ENCODE assay signal across 18 cellular contexts in the genomic region with DNA sequence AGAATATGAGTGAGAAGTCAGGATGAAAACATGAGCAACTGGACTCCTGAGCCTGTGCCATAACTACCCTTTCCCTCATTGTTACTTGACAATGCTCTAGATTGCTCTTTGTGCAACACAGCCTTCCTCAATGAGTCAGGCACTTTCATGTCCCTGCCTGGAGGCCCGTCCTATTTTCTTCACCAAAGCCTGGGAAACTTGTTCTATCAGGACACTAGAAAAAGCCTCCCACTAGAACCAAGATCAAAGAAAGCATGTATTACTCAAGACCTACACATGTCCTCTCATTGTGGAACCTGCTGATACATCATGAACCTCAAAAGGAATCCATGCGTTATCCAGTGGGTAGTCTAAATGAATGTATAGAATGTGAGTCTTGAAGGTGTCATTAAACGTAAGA.
DNase-seq lines count a peak whose midpoint lies in the region; ATAC-seq and TF ChIP-seq lines count a peak whose summit lies in the region.
"Had no signal": no experiment of that assay in that cellular context is flagged by ENCODE, and none has a peak within 500 bp of the region (broad histone marks: within the 10 kb centered on the region; RNA-seq: fewer than 3 reads in every experiment).

No MANE protein-coding gene starts in this region.

- H2AK5ac ChIP-seq in IMR-90 (ENCODE audit: low read depth, low read length): no peak overlapping the region

- H2AK9ac ChIP-seq in IMR-90 (replicated peaks; ENCODE audit: low read depth, low read length, poor library complexity): no peak overlapping the region

- no peak for TF ChIP-seq CTCF in IMR-90 (conservative IDR thresholded peaks at IDR 0.05; ENCODE audit: low read depth, low read length)
- TF ChIP-seq CTCF in RWPE2 (IDR thresholded peaks at IDR 0.05; ENCODE audit: poor library complexity, severe bottlenecking): no peak
- TF ChIP-seq CTCF in epithelial cell of esophagus (IDR thresholded peaks at IDR 0.05; ENCODE audit: insufficient read depth, low read depth, low read length, missing control alignments): no peak
- TF ChIP-seq CTCF in foreskin keratinocyte (conservative IDR thresholded peaks at IDR 0.05): no peak

- H3K4me1 ChIP-seq in IMR-90 (ENCODE audit: control insufficient read depth, insufficient read depth, low read length) (no peaks in the 10 kb centered on the region), RWPE2 (ENCODE audit: insufficient read depth, poor library complexity, severe bottlenecking) (no peaks in the 10 kb centered on the region), foreskin keratinocyte (peaks cover 12% of the 10 kb centered on the region)
- H3K4me1 ChIP-seq: BE2C had no signal

- no peak overlapping the region for H3K23ac ChIP-seq in IMR-90 (ENCODE audit: low read depth, low read length)

- ATAC-seq in IMR-90 (ENCODE audit: low read depth) (no peak), RWPE2 (ENCODE audit: low read depth) (peak; percentile 52), foreskin keratinocyte (peak; percentile 97)

- H3K9me3 ChIP-seq in IMR-90 (ENCODE audit: control insufficient read depth, insufficient read depth, low read length) (no peaks in the 10 kb centered on the region), RWPE2 (ENCODE audit: severe bottlenecking) (no peaks in the 10 kb centered on the region)
- H3K9me3 ChIP-seq: BE2C had no signal

- TF ChIP-seq RAD21 in IMR-90 (IDR thresholded peaks at IDR 0.05; ENCODE audit: low read length): no peak

- H3K36me3 ChIP-seq in IMR-90 (ENCODE audit: control insufficient read depth, insufficient read depth, low read length) (no peaks in the 10 kb centered on the region), RWPE2 (ENCODE audit: low read depth) (no peaks in the 10 kb centered on the region)
- H3K36me3 ChIP-seq: BE2C had no signal

- 0 out of 3 replicates have a peak overlapping the region, but pooled peaks have one; percentile 0 for H2BK15ac ChIP-seq in IMR-90 (ENCODE audit: low read depth, low read length)

- no peak overlapping the region for H4K91ac ChIP-seq in IMR-90 (ENCODE audit: insufficient read depth, low read depth, low read length)

- no peaks in the 10 kb centered on the region for H4K20me1 ChIP-seq in IMR-90 (ENCODE audit: insufficient read depth, low read length)

- H3K27me3 ChIP-seq in IMR-90 (ENCODE audit: control insufficient read depth, insufficient read depth, low read length): no peaks in the 10 kb centered on the region
- peaks cover 13% of the 10 kb centered on the region for H3K27me3 ChIP-seq in RWPE2 (ENCODE audit: insufficient read depth, poor library complexity, severe bottlenecking)
- peaks cover 2% of the 10 kb centered on the region for H3K27me3 ChIP-seq in foreskin keratinocyte
- H3K27me3 ChIP-seq: BE2C had no signal

- dilution Hi-C loops in IMR-90 (cut with HindIII; ENCODE audit: low sequenced_read_pairs, unreplicated experiment): no loop called here

- intact Hi-C loops in IMR-90 (cut with micrococcal nuclease): no loop called here

- H4K8ac ChIP-seq in IMR-90 (ENCODE audit: low read depth in 2 of 2, low read length in 2 of 2): no peak overlapping the region

- no peak overlapping the region for H2AFZ ChIP-seq in IMR-90 (replicated peaks; ENCODE audit: low read length, poor library complexity)

- CTCF ChIA-PET in IMR-90 (lab: Yijun Ruan, JAX): interaction anchor here (0.9 kb wide), 1 partner anchor 88 kb away, joined by 4 read pairs; no protein-coding TSS in a partner anchor

- H3K4me3 ChIP-seq in IMR-90 (ENCODE audit: insufficient read depth, low read depth, low read length): no peak overlapping the region
- no peak overlapping the region for H3K4me3 ChIP-seq in RWPE2 (ENCODE audit: severe bottlenecking)
- H3K4me3 ChIP-seq in epithelial cell of esophagus (ENCODE audit: low read length): no peak overlapping the region

- H3K18ac ChIP-seq in IMR-90 (ENCODE audit: low read depth, low read length): no peak overlapping the region

- H3K4me2 ChIP-seq in IMR-90 (ENCODE audit: low read depth, low read length): no peak overlapping the region

- H4K5ac ChIP-seq in IMR-90 (ENCODE audit: low read depth, low read length): no peak overlapping the region

- H2BK20ac ChIP-seq in IMR-90 (ENCODE audit: low read depth, low read length): no peak overlapping the region

- WGBS in IMR-90 (ENCODE audit: extremely low coverage in 2 of 2, insufficient read length in 1 of 2), 2 experiments: no CpG with 5 or more reads among the region's 3 CpGs

- no peaks in the 10 kb centered on the region for H3K79me1 ChIP-seq in IMR-90 (ENCODE audit: low read depth in 1 of 2, low read length in 2 of 2)

- BruUV-seq in IMR-90 (replicated peaks; lab: Mats Ljungman, UMichigan): no TSS peak

- H2BK120ac ChIP-seq in IMR-90 (ENCODE audit: low read depth, low read length): no peak overlapping the region

- no peaks in the 10 kb centered on the region for H3K9me1 ChIP-seq in IMR-90 (ENCODE audit: insufficient read depth, low read length)

- no peak overlapping the region for H3K4ac ChIP-seq in IMR-90 (ENCODE audit: low read depth, low read length)

- in situ Hi-C loops in IMR-90 (cut with MboI; ENCODE audit: low sequenced_read_pairs): no loop called here

- POLR2A ChIA-PET in IMR-90 (lab: Charles Lee; ENCODE audit: unreplicated experiment): no interaction called here

- DNase-seq in IMR-90 (no peak), RWPE2 (ENCODE audit: low spot score) (no peak), epithelial cell of esophagus (ENCODE audit: low read depth) (peak; percentile 98), foreskin keratinocyte (peak; percentile 93 to 99), RPMI8226 (no peak), substantia nigra (lab: John Stamatoyannopoulos, UW) (no peak), HUDEP-2 (lab: John Stamatoyannopoulos, UW; ENCODE audit: unreplicated experiment in 76 of 76) (no peak)
- no peak for DNase-seq in activated CD8-positive, alpha-beta memory T cell treated with anti-CD3 and anti-CD28 coated beads for 24 hours
- DNase-seq: ACHN; BE2C; C1 segment of cervical spinal cord; CD4-positive, CD25-positive, alpha-beta regulatory T cell; CD8-positive, alpha-beta memory T cell; COR-L47; DMS 273 treated with DMSO at 0.1 percent for 48 hours; DMS79; GDM1; H9 had no signal

- H2BK5ac ChIP-seq in IMR-90 (ENCODE audit: low read depth, low read length, poor library complexity, severe bottlenecking): no peak overlapping the region

- no peak overlapping the region for H3K27ac ChIP-seq in IMR-90 (ENCODE audit: insufficient read depth, low read length)
- H3K27ac ChIP-seq in RWPE2 (ENCODE audit: poor library complexity, severe bottlenecking): no peak overlapping the region
- H3K27ac ChIP-seq in foreskin keratinocyte: no peak overlapping the region
- H3K27ac ChIP-seq in substantia nigra (ENCODE audit: low read depth, low read length, poor library complexity, severe bottlenecking): no peak overlapping the region

- H3K9ac ChIP-seq in IMR-90 (ENCODE audit: low read depth, low read length): no peak overlapping the region

- no peak overlapping the region for H3K56ac ChIP-seq in IMR-90 (ENCODE audit: extremely low read depth, insufficient read depth, low read length)

- no peak overlapping the region for H3K14ac ChIP-seq in IMR-90 (replicated peaks; ENCODE audit: low read depth, low read length)

- TF ChIP-seq POLR2A in IMR-90 (IDR thresholded peaks at IDR 0.05; ENCODE audit: low read depth, low read length): no peak

TF ChIP-seq in IMR-90, 13 proteins besides CTCF, POLR2A, EP300 and RAD21:
- TF ChIP-seq MAFK (IDR thresholded peaks at IDR 0.05; ENCODE audit: low read depth, low read length) (no peak), CEBPB (IDR thresholded peaks at IDR 0.05; ENCODE audit: low read depth, low read length) (no peak), RCOR1 (IDR thresholded peaks at IDR 0.05; ENCODE audit: insufficient replicate concordance, low read length) (no peak), FOS (IDR thresholded peaks at IDR 0.05; ENCODE audit: low read depth, low read length) (no peak), RFX5 (IDR thresholded peaks at IDR 0.05; ENCODE audit: low read depth, low read length) (no peak), MXI1 (IDR thresholded peaks at IDR 0.05; ENCODE audit: borderline replicate concordance, low read depth, low read length) (no peak), NFE2L2 (IDR thresholded peaks at IDR 0.05; ENCODE audit: low read depth, low read length) (no peak), CHD1 (IDR thresholded peaks at IDR 0.05; ENCODE audit: low read depth, low read length) (no peak), MAZ (IDR thresholded peaks at IDR 0.05; ENCODE audit: borderline replicate concordance, low read depth, low read length) (no peak), SMC3 (IDR thresholded peaks at IDR 0.05; ENCODE audit: low read depth, low read length) (no peak), ELK1 (IDR thresholded peaks at IDR 0.05; ENCODE audit: borderline replicate concordance, low read depth, low read length) (no peak), BHLHE40 (IDR thresholded peaks at IDR 0.05; ENCODE audit: low read depth, low read length) (no peak)
- TF ChIP-seq, protein P1, sequence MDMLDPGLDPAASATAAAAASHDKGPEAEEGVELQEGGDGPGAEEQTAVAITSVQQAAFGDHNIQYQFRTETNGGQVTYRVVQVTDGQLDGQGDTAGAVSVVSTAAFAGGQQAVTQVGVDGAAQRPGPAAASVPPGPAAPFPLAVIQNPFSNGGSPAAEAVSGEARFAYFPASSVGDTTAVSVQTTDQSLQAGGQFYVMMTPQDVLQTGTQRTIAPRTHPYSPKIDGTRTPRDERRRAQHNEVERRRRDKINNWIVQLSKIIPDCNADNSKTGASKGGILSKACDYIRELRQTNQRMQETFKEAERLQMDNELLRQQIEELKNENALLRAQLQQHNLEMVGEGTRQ (IDR thresholded peaks at IDR 0.05; ENCODE audit: low read depth, low read length): no peak

Comparison
In these comparisons a context has a peak if more than half of its experiments do, and no peak if none do; other contexts are left out.
1. DNase-seq: peak in epithelial cell of esophagus (single experiment) and foreskin keratinocyte (2 of 2); none in IMR-90 (single experiment), RWPE2 (single experiment), RPMI8226 (single experiment), substantia nigra (0 of 49), activated CD8-positive, alpha-beta memory T cell treated with anti-CD3 and anti-CD28 coated beads for 24 hours (single experiment) and HUDEP-2 (0 of 76).